12 cellular contexts compared by ENCODE assay signal in the genomic region with DNA sequence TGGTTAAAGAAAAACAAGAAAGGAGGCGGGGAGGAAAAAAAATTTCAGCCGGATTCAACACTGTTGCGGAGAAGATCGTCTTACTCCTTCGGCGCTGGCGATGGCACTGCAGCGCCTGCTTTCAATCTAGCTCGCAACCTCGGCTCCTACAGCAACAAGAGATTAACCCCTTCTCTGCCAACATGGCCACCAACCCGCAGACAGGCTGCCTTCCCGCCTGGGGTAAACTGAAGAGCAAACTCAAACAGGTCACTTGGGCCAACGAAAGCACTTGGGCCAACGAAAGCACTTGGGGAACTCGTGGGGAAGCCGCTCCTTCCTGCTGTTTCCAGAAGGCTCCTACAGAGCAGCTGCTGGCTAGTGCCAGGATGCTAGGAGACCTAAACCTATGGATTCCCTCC.
DNase-seq lines count a peak whose midpoint lies in the region; ATAC-seq, FAIRE-seq and TF ChIP-seq lines count a peak whose summit lies in the region.
"Had no signal": no experiment of that assay in that cellular context is flagged by ENCODE, and none has a peak within 500 bp of the region (broad histone marks: within the 10 kb centered on the region; RNA-seq: fewer than 3 reads in every experiment).

No MANE protein-coding gene starts in this region.

- peaks cover 0 to 16% of the 10 kb centered on the region in 2 donors for H3K4me1 ChIP-seq in right atrium auricular region

- H3K4me3 Mint-ChIP-seq in osteocyte (ENCODE audit: unreplicated experiment): peak overlapping the region; percentile 72
- H3K4me3 Mint-ChIP-seq: effector memory CD8-positive, alpha-beta T cell had no signal

- in situ Hi-C loops in astrocyte of the cerebellum (cut with HindIII; ENCODE audit: low sequenced_read_pairs): no loop called here

- no peaks in the 10 kb centered on the region for H3K27me3 ChIP-seq in right atrium auricular region

- no peaks in the 10 kb centered on the region for H3K9me3 ChIP-seq in right atrium auricular region

- peaks cover 7% of the 10 kb centered on the region for H3K9me3 Mint-ChIP-seq in osteocyte (ENCODE audit: unreplicated experiment)

- DNase-seq in AG09319 (ENCODE audit: extremely low read depth, low read depth) (peak; percentile 42), astrocyte of the cerebellum (ENCODE audit: low read depth) (peak; percentile 45), right atrium auricular region (ENCODE audit: low spot score) (no peak), osteocyte (ENCODE audit: extremely low spot score, unreplicated experiment) (no peak), GM12891 (ENCODE audit: insufficient read length, low spot score) (no peak), SKM-1 treated with dmso at 0.1 percent for 144 hours (lab: John Stamatoyannopoulos, UW; ENCODE audit: unreplicated experiment) (no peak), NCI-H82 (lab: John Stamatoyannopoulos, UW) (no peak)
- DNase-seq: effector memory CD8-positive, alpha-beta T cell; NCI-H187 had no signal

- no peaks in the 10 kb centered on the region for H3K36me3 ChIP-seq in right atrium auricular region

- H3K27ac ChIP-seq in right atrium auricular region: no peak overlapping the region
- H3K27ac ChIP-seq: C4-2B had no signal

- TF ChIP-seq CTCF in AG09319 (IDR thresholded peaks at IDR 0.05; ENCODE audit: low read depth, low read length) (no peak; the same call in none of the 2 replicates), astrocyte of the cerebellum (IDR thresholded peaks at IDR 0.05; ENCODE audit: low read depth, low read length, missing control alignments) (no peak), right atrium auricular region (IDR thresholded peaks at IDR 0.05) (no peak), osteocyte (IDR thresholded peaks at IDR 0.05) (peak; percentile 15)

- peak overlapping the region; percentile 74 for H3K27ac Mint-ChIP-seq in osteocyte (ENCODE audit: unreplicated experiment)
- H3K27ac Mint-ChIP-seq: effector memory CD8-positive, alpha-beta T cell had no signal

- ATAC-seq in GM18511 (IDR thresholded peaks at IDR 0.05; ENCODE audit: unreplicated experiment): no peak
- ATAC-seq: effector memory CD8-positive, alpha-beta T cell had no signal

- FAIRE-seq in GM12891 (lab: Jason Lieb, UNC): no peak
- FAIRE-seq: TTC549 had no signal

- peaks cover 24% of the 10 kb centered on the region for H3K4me1 Mint-ChIP-seq in osteocyte (ENCODE audit: unreplicated experiment)

- TF ChIP-seq POLR2A in GM12891 (IDR thresholded peaks at IDR 0.05; ENCODE audit: low read depth, low read length): no peak

- H3K4me3 ChIP-seq in astrocyte of the cerebellum (ENCODE audit: low read depth, low read length): peak overlapping the region; percentile 46
- H3K4me3 ChIP-seq in right atrium auricular region: peak overlapping the region; percentile 20 to 40

- peaks cover 4% of the 10 kb centered on the region for H3K36me3 Mint-ChIP-seq in osteocyte (ENCODE audit: unreplicated experiment)

- H3K27me3 Mint-ChIP-seq in osteocyte (ENCODE audit: unreplicated experiment): no peaks in the 10 kb centered on the region
- H3K27me3 Mint-ChIP-seq: effector memory CD8-positive, alpha-beta T cell had no signal

TF ChIP-seq in GM12891, 5 proteins besides CTCF, POLR2A, EP300 and RAD21:
- no peak for TF ChIP-seq POLR2AphosphoS5 (IDR thresholded peaks at IDR 0.05; ENCODE audit: low read depth, low read length)
- TF ChIP-seq PAX5 (IDR thresholded peaks at IDR 0.05; ENCODE audit: insufficient read depth, low read length, severe bottlenecking): no peak
- no peak for TF ChIP-seq POU2F2 (IDR thresholded peaks at IDR 0.05; ENCODE audit: low read depth, low read length)

Comparison
In these comparisons a context has a peak if more than half of its experiments do, and no peak if none do; other contexts are left out.
1. DNase-seq: peak in AG09319 (single experiment) and astrocyte of the cerebellum (single experiment); none in right atrium auricular region (single experiment), osteocyte (single experiment), GM12891 (single experiment), SKM-1 treated with dmso at 0.1 percent for 144 hours (single experiment) and NCI-H82 (single experiment).